ENCODE assay signal across 8 cellular contexts in genomic region chr2:73285162-73285739, GRCh38. TPM values are rescaled to one million over a fixed set of nuclear protein-coding genes. Genes with fewer than 3 reads are reported as not detected.
DNase-seq lines count a peak whose midpoint lies in the region; ATAC-seq and TF ChIP-seq lines count a peak whose summit lies in the region.

No MANE protein-coding gene starts in this region.

- peaks cover 15% of the 10 kb centered on the region for H3K23me2 ChIP-seq in H9 (ENCODE audit: insufficient read length, low read depth, low read length, poor library complexity, severe bottlenecking)

- H3K27me3 ChIP-seq in H9 (ENCODE audit: insufficient read depth, low read length) (peaks cover 2% of the 10 kb centered on the region; the same call in 1 of the 2 replicates), Loucy (ENCODE audit: insufficient read depth, low read length, poor library complexity, severe bottlenecking) (no peaks in the 10 kb centered on the region)

- H3K4me1 Mint-ChIP-seq in H9 (peaks cover 19 to 21% of the 10 kb centered on the region in 2 experiments), memory B cell (peaks cover 26% of the 10 kb centered on the region)
- H3K4me1 Mint-ChIP-seq in activated naive CD8-positive, alpha-beta T cell treated with anti-CD3 and anti-CD28 coated beads, Interleukin-2, amount 10 ng/mL, durations not matched to agents 7 days and 5 days = peaks cover 35% of the 10 kb centered on the region

- no peak overlapping the region for H3K27ac Mint-ChIP-seq in H9
- H3K27ac Mint-ChIP-seq in activated naive CD8-positive, alpha-beta T cell treated with anti-CD3 and anti-CD28 coated beads, Interleukin-2, amount 10 ng/mL, durations not matched to agents 7 days and 5 days = peak overlapping the region; percentile 81
- peak overlapping the region; percentile 66 for H3K27ac Mint-ChIP-seq in memory B cell

- H3K4ac ChIP-seq in H9 (ENCODE audit: low read depth, low read length) = no peak overlapping the region

- peak overlapping the region; percentile 86 for H3K4me3 ChIP-seq in Loucy (ENCODE audit: low read length, poor library complexity, severe bottlenecking)

- no peak overlapping the region for H4K5ac ChIP-seq in H9 (ENCODE audit: insufficient read length, low read depth, low read length)

- no peak overlapping the region for H2BK20ac ChIP-seq in H9 (ENCODE audit: low read depth, low read length, poor library complexity, severe bottlenecking)

- H3K9ac ChIP-seq in H9 (ENCODE audit: extremely low read depth, insufficient read length, low read length) (no peak overlapping the region), Loucy (ENCODE audit: low read depth, low read length, poor library complexity, severe bottlenecking) (peak overlapping the region; percentile 91)

- no peak overlapping the region for H2AFZ ChIP-seq in H9 (ENCODE audit: low read length)
- peak overlapping the region; percentile 100 for H2AFZ ChIP-seq in Loucy (ENCODE audit: low read length)

- no peak overlapping the region for H3K14ac ChIP-seq in H9 (ENCODE audit: insufficient read depth, low read length)

- H3K9me2 ChIP-seq in Loucy (replicated peaks; ENCODE audit: low read depth, low read length) = no peaks in the 10 kb centered on the region

- no peak overlapping the region for H2AK5ac ChIP-seq in H9 (ENCODE audit: insufficient read length, low read length)

- H3K18ac ChIP-seq in H9 (ENCODE audit: insufficient read length, low read depth, low read length) = no peak overlapping the region

- POLR2A ChIA-PET in activated naive CD8-positive, alpha-beta T cell treated with anti-CD3 and anti-CD28 coated beads, Interleukin-2, amount 10 ng/mL, durations not matched to agents 7 days and 5 days (lab: Charles Lee) = interaction anchor here (1.6 to 2.0 kb wide), 4 partner anchors 28 to 100 kb away, joined by 4 to 18 read pairs (median 10); partner anchors contain the start of genes ALMS1, CCT7 and PRADC1

- no peaks in the 10 kb centered on the region; a peak in 1 of 7 replicates for H3K36me3 Mint-ChIP-seq in H9 (ENCODE audit: insufficient read depth in 1 of 3, low read depth in 3 of 3)
- H3K36me3 Mint-ChIP-seq in activated naive CD8-positive, alpha-beta T cell treated with anti-CD3 and anti-CD28 coated beads, Interleukin-2, amount 10 ng/mL, durations not matched to agents 7 days and 5 days = peaks cover 4% of the 10 kb centered on the region
- no peaks in the 10 kb centered on the region for H3K36me3 Mint-ChIP-seq in memory B cell

- no peaks in the 10 kb centered on the region for H3K36me3 ChIP-seq in Loucy (ENCODE audit: insufficient read depth, low read length)

- H3K56ac ChIP-seq in H9 (ENCODE audit: insufficient read length, low read depth, low read length) = no peak overlapping the region

- no peak for TF ChIP-seq CTCF in H9 (conservative IDR thresholded peaks at IDR 0.05)
- TF ChIP-seq CTCF in Loucy (conservative IDR thresholded peaks at IDR 0.05; ENCODE audit: low read length) = no peak

- H3K4me2 ChIP-seq in H9 (ENCODE audit: insufficient read depth, insufficient read length, low read length) = peak overlapping the region; percentile 29
- peak overlapping the region; percentile 97 for H3K4me2 ChIP-seq in Loucy (ENCODE audit: low read depth, low read length, poor library complexity, severe bottlenecking)

- no peak overlapping the region for H2BK15ac ChIP-seq in H9 (ENCODE audit: low read depth, low read length)

- peaks cover 3% of the 10 kb centered on the region; the same call in 1 of the 2 replicates for H3K4me1 ChIP-seq in H9 (ENCODE audit: insufficient read depth, low read length)
- peaks cover 44% of the 10 kb centered on the region for H3K4me1 ChIP-seq in Loucy (ENCODE audit: insufficient read depth, low read length, poor library complexity, severe bottlenecking)

- peak overlapping the region; percentile 74 to 77 for H3K4me3 Mint-ChIP-seq in H9
- H3K4me3 Mint-ChIP-seq in activated naive CD8-positive, alpha-beta T cell treated with anti-CD3 and anti-CD28 coated beads, Interleukin-2, amount 10 ng/mL, durations not matched to agents 7 days and 5 days = peak overlapping the region; percentile 72
- peak overlapping the region; percentile 79 for H3K4me3 Mint-ChIP-seq in memory B cell

- no peak overlapping the region for H2BK5ac ChIP-seq in H9 (ENCODE audit: insufficient read length, low read length)

- no peak overlapping the region for H2BK120ac ChIP-seq in H9 (ENCODE audit: low read depth, low read length, poor library complexity, severe bottlenecking)

- H4K20me1 ChIP-seq in H9 (ENCODE audit: control insufficient read depth, insufficient read depth, insufficient read length) = no peaks in the 10 kb centered on the region
- peaks cover 33% of the 10 kb centered on the region for H4K20me1 ChIP-seq in Loucy (ENCODE audit: insufficient read depth, low read length, poor library complexity, severe bottlenecking)

- H3K79me1 ChIP-seq in H9 (ENCODE audit: insufficient read depth, low read depth, low read length, poor library complexity, severe bottlenecking) = no peaks in the 10 kb centered on the region

- H4K8ac ChIP-seq in H9 (replicated peaks; ENCODE audit: insufficient read length, low read depth, low read length) = no peak overlapping the region

- no peak overlapping the region for H2BK12ac ChIP-seq in H9 (ENCODE audit: insufficient read length, low read depth, low read length)

- no peak for DNase-seq in activated CD4-positive, CD25-positive, alpha-beta regulatory T cell (lab: John Stamatoyannopoulos, UW)
- DNase-seq in H9 (no peak), memory B cell (ENCODE audit: low spot score in 2 of 2) (peak; percentile 55 to 76), NCI-H2171 (lab: John Stamatoyannopoulos, UW) (no peak), NCI-H774 (lab: John Stamatoyannopoulos, UW) (no peak)
- peak; percentile 62 for DNase-seq in activated naive CD8-positive, alpha-beta T cell treated with anti-CD3 and anti-CD28 coated beads, Interleukin-2, amount 10 ng/mL, durations not matched to agents 7 days and 5 days

- peaks cover 8% of the 10 kb centered on the region; the same call in 1 of the 2 replicates for H3F3A ChIP-seq in Loucy (ENCODE audit: low read depth)

- no peaks in the 10 kb centered on the region; a peak in 1 of 5 replicates for H3K9me3 Mint-ChIP-seq in H9
- no peaks in the 10 kb centered on the region for H3K9me3 Mint-ChIP-seq in activated naive CD8-positive, alpha-beta T cell treated with anti-CD3 and anti-CD28 coated beads, Interleukin-2, amount 10 ng/mL, durations not matched to agents 7 days and 5 days
- no peaks in the 10 kb centered on the region for H3K9me3 Mint-ChIP-seq in memory B cell

- no peak overlapping the region for H3K23ac ChIP-seq in H9 (ENCODE audit: insufficient read length, low read depth, low read length)

- H3K79me2 ChIP-seq in H9 (ENCODE audit: insufficient read depth, low read length) = peaks cover 3% of the 10 kb centered on the region; the same call in 1 of the 2 replicates
- peaks cover 39% of the 10 kb centered on the region for H3K79me2 ChIP-seq in Loucy (ENCODE audit: insufficient read depth, low read length)

- H3K27me3 Mint-ChIP-seq in H9 (ENCODE audit: low read depth) (peaks cover 55% of the 10 kb centered on the region), memory B cell (no peaks in the 10 kb centered on the region)
- peaks cover 15% of the 10 kb centered on the region for H3K27me3 Mint-ChIP-seq in activated naive CD8-positive, alpha-beta T cell treated with anti-CD3 and anti-CD28 coated beads, Interleukin-2, amount 10 ng/mL, durations not matched to agents 7 days and 5 days

- WGBS in H9 (ENCODE audit: extremely low coverage, insufficient read length, low lambda C conversion rate) = no CpG with 5 or more reads among the region's 5 CpGs

- no peak overlapping the region for H3T11ph ChIP-seq in H9 (ENCODE audit: low read length)

- H3K9me3 ChIP-seq in H9 (ENCODE audit: control insufficient read depth, low read depth, low read length) (no peaks in the 10 kb centered on the region), Loucy (ENCODE audit: insufficient read depth, low read depth, low read length) (no peaks in the 10 kb centered on the region)

- ATAC-seq in activated CD4-positive, CD25-positive, alpha-beta regulatory T cell treated with anti-CD3 and anti-CD28 coated beads, Interleukin-2, amount 50 U/mL, for 24 hours = peak; percentile 12 to 22
- ATAC-seq in activated naive CD8-positive, alpha-beta T cell treated with anti-CD3 and anti-CD28 coated beads, Interleukin-2, amount 10 ng/mL, durations not matched to agents 7 days and 5 days (ENCODE audit: low read depth) = peak; percentile 65
- ATAC-seq in memory B cell (ENCODE audit: low read depth) = peak; percentile 91

- H4K91ac ChIP-seq in H9 (ENCODE audit: insufficient read length, low read depth, low read length) = no peak overlapping the region

- no peak overlapping the region for H3K27ac ChIP-seq in H9 (ENCODE audit: insufficient read length, low read depth, low read length)

RNA-seq across cellular contexts. Expression of gene FBXO41, which starts 1.0 kb away (rescaled TPM):
- total RNA-seq in H9 (2021) = 15.4 and 16.2 TPM in 2 replicates
- total RNA-seq in activated naive CD8-positive, alpha-beta T cell treated with anti-CD3 and anti-CD28 coated beads, Interleukin-2, amount 10 ng/mL, durations not matched to agents 7 days and 5 days = 10 to 100 TPM; 33.6 to 35.7 TPM

RNA-seq across cellular contexts. Expression of gene EGR4, which starts 8.1 kb away (rescaled TPM):
- 0.85 and 1.2 TPM in 2 replicates for total RNA-seq in H9 (2021)
- total RNA-seq in activated naive CD8-positive, alpha-beta T cell treated with anti-CD3 and anti-CD28 coated beads, Interleukin-2, amount 10 ng/mL, durations not matched to agents 7 days and 5 days = not detected

RNA-seq across cellular contexts. Expression of gene CCT7, which starts 51.1 kb away (rescaled TPM):
- total RNA-seq in H9 (2021) = 500 and 529 TPM in 2 replicates
- total RNA-seq in activated naive CD8-positive, alpha-beta T cell treated with anti-CD3 and anti-CD28 coated beads, Interleukin-2, amount 10 ng/mL, durations not matched to agents 7 days and 5 days = 100 to 1,000 TPM; 243 to 271 TPM

RNA-seq across cellular contexts. Expression of gene PRADC1, which starts 52.2 kb away (rescaled TPM):
- total RNA-seq in H9 (2021) = 9.6 and 11.1 TPM in 2 replicates
- total RNA-seq in activated naive CD8-positive, alpha-beta T cell treated with anti-CD3 and anti-CD28 coated beads, Interleukin-2, amount 10 ng/mL, durations not matched to agents 7 days and 5 days = 10 to 100 TPM; 11.6 to 12.5 TPM

Comparison
In these comparisons a context has a peak if more than half of its experiments do, and no peak if none do; other contexts are left out.
1. ATAC-seq: peak in every context shown above with its lines; median percentile 91 in memory B cell; 65 in activated naive CD8-positive, alpha-beta T cell treated with anti-CD3 and anti-CD28 coated beads, Interleukin-2, amount 10 ng/mL, durations not matched to agents 7 days and 5 days; 17 in activated CD4-positive, CD25-positive, alpha-beta regulatory T cell treated with anti-CD3 and anti-CD28 coated beads, Interleukin-2, amount 50 U/mL, for 24 hours.
2. DNase-seq: peak in activated naive CD8-positive, alpha-beta T cell treated with anti-CD3 and anti-CD28 coated beads, Interleukin-2, amount 10 ng/mL, durations not matched to agents 7 days and 5 days (single experiment) and memory B cell (2 of 2); none in activated CD4-positive, CD25-positive, alpha-beta regulatory T cell (0 of 4), H9 (single experiment), NCI-H2171 (single experiment) and NCI-H774 (single experiment).
3. H3K27ac Mint-ChIP-seq: peak in activated naive CD8-positive, alpha-beta T cell treated with anti-CD3 and anti-CD28 coated beads, Interleukin-2, amount 10 ng/mL, durations not matched to agents 7 days and 5 days (single experiment) and memory B cell (single experiment); none in H9 (0 of 3).
4. Peak in every context shown above with its lines, with median percentiles within 50 percentile points of each other: H3K4me3 Mint-ChIP-seq.